In the genomic region with DNA sequence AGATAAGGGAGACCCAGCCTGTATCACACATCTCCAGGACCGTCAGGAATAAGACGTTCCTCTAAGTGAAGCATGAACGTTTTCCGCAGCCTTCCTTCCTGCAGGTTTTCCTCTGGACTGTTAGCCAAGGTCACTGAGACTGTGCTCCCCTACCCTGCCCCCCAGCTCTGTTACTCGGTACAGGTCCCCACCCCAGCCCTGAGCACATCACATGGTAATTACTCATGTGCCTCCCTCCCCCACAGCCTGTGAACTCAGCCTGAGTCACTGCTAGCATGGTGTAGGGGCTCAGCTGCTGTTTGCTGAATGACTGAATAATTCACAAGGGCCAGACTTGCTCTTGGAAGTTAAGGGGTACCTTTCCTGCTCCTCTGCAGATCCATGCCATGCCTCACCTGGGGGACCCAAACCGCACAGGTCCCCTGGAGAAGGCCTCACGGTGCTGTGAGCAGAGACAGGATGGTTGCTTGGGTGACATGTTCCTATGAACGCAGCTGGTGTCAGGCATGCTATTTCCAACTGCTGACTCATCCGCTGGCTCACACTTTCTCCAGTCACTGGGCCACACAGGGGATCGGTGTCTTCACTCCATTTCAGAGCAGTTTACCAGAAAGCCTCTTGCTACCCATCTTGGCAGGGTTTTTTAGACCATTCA, we compare ENCODE assay signal across 9 cellular contexts.
A peak's percentile ranks its signal among the peaks of the same experiment; 100 is the strongest.
DNase-seq lines count a peak whose midpoint lies in the region; ATAC-seq, FAIRE-seq and TF ChIP-seq lines count a peak whose summit lies in the region.
"Had no signal": no experiment of that assay in that cellular context is flagged by ENCODE, and none has a peak within 500 bp of the region (broad histone marks: within the 10 kb centered on the region; RNA-seq: fewer than 3 reads in every experiment).

No MANE protein-coding gene starts in this region.

- H3K4me3 ChIP-seq in AG10803 (ENCODE audit: low read length): peak overlapping the region; percentile 43

- no peaks in the 10 kb centered on the region for H3K36me3 Mint-ChIP-seq in T-helper 2 cell treated with Interferon-gamma antibody and Interleukin-4, amounts not matched to agents 5 μg/mL and 100 μg/mL, for 36 hours (ENCODE audit: low read depth)
- H3K36me3 Mint-ChIP-seq: naive thymus-derived CD8-positive, alpha-beta T cell had no signal

- H3K9me3 Mint-ChIP-seq in T-helper 2 cell treated with Interferon-gamma antibody and Interleukin-4, amounts not matched to agents 5 μg/mL and 100 μg/mL, for 36 hours: no peaks in the 10 kb centered on the region
- H3K9me3 Mint-ChIP-seq: naive thymus-derived CD8-positive, alpha-beta T cell had no signal

- peaks cover 36% of the 10 kb centered on the region for H3K4me1 Mint-ChIP-seq in T-helper 2 cell treated with Interferon-gamma antibody and Interleukin-4, amounts not matched to agents 5 μg/mL and 100 μg/mL, for 36 hours (ENCODE audit: low read depth)

- peak; percentile 57 for ATAC-seq in HG02759 (IDR thresholded peaks at IDR 0.05; ENCODE audit: unreplicated experiment)
- ATAC-seq in HG02970 (IDR thresholded peaks at IDR 0.05; ENCODE audit: low FRiP score, unreplicated experiment): no peak
- ATAC-seq: naive thymus-derived CD8-positive, alpha-beta T cell had no signal

- peak; percentile 87 for DNase-seq in AG10803 (ENCODE audit: low read depth)
- DNase-seq in T-helper 2 cell treated with Interferon-gamma antibody and Interleukin-4, amounts not matched to agents 5 μg/mL and 100 μg/mL, for 36 hours (ENCODE audit: low spot score): peak; percentile 77
- DNase-seq in astrocyte of the hippocampus (ENCODE audit: low read depth, low spot score): peak; percentile 91
- DNase-seq in stimulated activated CD4-positive, alpha-beta T cell treated with anti-CD3 and anti-CD28 coated beads, Interleukin-1b, Interleukin-23, amount 100 ng/mL, for 24 hours (ENCODE audit: low read depth in 4 of 4, low spot score in 1 of 4): peak; percentile 45 to 74 (median 64)
- DNase-seq in NCI-H1092 (lab: John Stamatoyannopoulos, UW): no peak

- no peak overlapping the region for H3K4me3 Mint-ChIP-seq in T-helper 2 cell treated with Interferon-gamma antibody and Interleukin-4, amounts not matched to agents 5 μg/mL and 100 μg/mL, for 36 hours
- H3K4me3 Mint-ChIP-seq: naive thymus-derived CD8-positive, alpha-beta T cell had no signal

- peak overlapping the region; percentile 12 for H3K27ac Mint-ChIP-seq in T-helper 2 cell treated with Interferon-gamma antibody and Interleukin-4, amounts not matched to agents 5 μg/mL and 100 μg/mL, for 36 hours

- H3K27me3 Mint-ChIP-seq in T-helper 2 cell treated with Interferon-gamma antibody and Interleukin-4, amounts not matched to agents 5 μg/mL and 100 μg/mL, for 36 hours (ENCODE audit: low read depth): no peaks in the 10 kb centered on the region
- H3K27me3 Mint-ChIP-seq: naive thymus-derived CD8-positive, alpha-beta T cell had no signal

- FAIRE-seq in islet of Langerhans (lab: Jason Lieb, UNC): peak; percentile 70

- TF ChIP-seq CTCF in AG10803 (conservative IDR thresholded peaks at IDR 0.05; ENCODE audit: low read length): no peak
